18 cellular contexts compared by ENCODE assay signal in the genomic region with DNA sequence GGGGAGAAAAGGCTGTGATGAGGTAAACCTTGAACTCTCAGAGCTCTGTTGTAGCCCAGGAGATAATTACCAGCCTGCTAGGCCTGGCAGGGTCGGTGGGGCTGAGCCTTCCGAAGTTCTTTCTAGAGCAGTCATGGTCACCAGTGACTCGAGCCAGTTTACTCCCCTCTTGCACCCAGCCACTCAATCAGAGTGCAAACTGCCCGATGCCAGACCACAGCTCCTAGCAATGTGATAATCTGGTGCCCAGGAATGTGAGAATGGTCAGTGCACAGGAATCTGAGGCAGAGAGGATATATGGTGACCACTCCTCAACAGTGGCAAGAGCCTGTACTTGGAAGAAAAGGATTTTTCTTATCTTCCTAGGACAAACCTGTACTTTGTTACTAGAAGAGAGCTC. TPM values are rescaled to one million over a fixed set of nuclear protein-coding genes. Genes with fewer than 3 reads are reported as not detected.
A peak's percentile ranks its signal among the peaks of the same experiment; 100 is the strongest.
DNase-seq lines count a peak whose midpoint lies in the region; ATAC-seq, FAIRE-seq and TF ChIP-seq lines count a peak whose summit lies in the region.
"Had no signal": no experiment of that assay in that cellular context is flagged by ENCODE, and none has a peak within 500 bp of the region (broad histone marks: within the 10 kb centered on the region; RNA-seq: fewer than 3 reads in every experiment).

No MANE protein-coding gene starts in this region.

- ATAC-seq in HepG2 (peak; percentile 13; the same call in 1 of the 3 replicates), right lobe of liver (no peak), K562 (peak; percentile 6; the same call in 2 of the 3 replicates), GM18873 (IDR thresholded peaks at IDR 0.05; ENCODE audit: low FRiP score, unreplicated experiment) (no peak)
- ATAC-seq: activated naive CD4-positive, alpha-beta T cell treated with anti-CD3 and anti-CD28 coated beads, Interleukin-2, amount 50 U/mL, for 72 hours; stimulated activated naive CD8-positive, alpha-beta T cell treated with anti-CD3 and anti-CD28 coated beads, Interleukin-15, amount 100 ng/mL, for 72 hours had no signal

- H3K4me2 ChIP-seq in HepG2 (ENCODE audit: low read depth, low read length) (no peak overlapping the region), K562 (ENCODE audit: insufficient read depth, low read length) (peak overlapping the region; percentile 47), Karpas-422 (ENCODE audit: low read depth, low read length, poor library complexity, severe bottlenecking) (no peak overlapping the region)

- H4K20me1 ChIP-seq in HepG2 (ENCODE audit: insufficient read depth, low read length) (no peaks in the 10 kb centered on the region), K562 (replicated peaks; ENCODE audit: control insufficient read depth, insufficient read depth, low read length) (no peaks in the 10 kb centered on the region), Karpas-422 (ENCODE audit: insufficient read depth, low read depth, low read length) (no peaks in the 10 kb centered on the region)

- H3K9me3 ChIP-seq in HepG2 (ENCODE audit: low read length) (no peaks in the 10 kb centered on the region), right lobe of liver (no peaks in the 10 kb centered on the region), K562 (replicated peaks; ENCODE audit: control insufficient read depth, insufficient read depth, low read depth, low read length) (no peaks in the 10 kb centered on the region), mucosa of stomach (ENCODE audit: control insufficient read depth, low read length) (no peaks in the 10 kb centered on the region), Karpas-422 (ENCODE audit: low read length) (no peaks in the 10 kb centered on the region)
- H3K9me3 ChIP-seq: spleen had no signal

- no peak for TF ChIP-seq RAD21 in HepG2 (CRISPR knock-in tag; IDR thresholded peaks at IDR 0.05)
- no peak for TF ChIP-seq RAD21 in K562 (CRISPR knock-in tag; conservative IDR thresholded peaks at IDR 0.05 in 1 of 2, IDR thresholded peaks at IDR 0.05 in 1 of 2)

- no peaks in the 10 kb centered on the region for H3K9me1 ChIP-seq in K562 (ENCODE audit: control insufficient read depth, insufficient read depth, low read length)

- H3K27me3 ChIP-seq in HepG2 (ENCODE audit: control insufficient read depth in 1 of 2, insufficient read depth in 2 of 2, low read length in 2 of 2) (no peaks in the 10 kb centered on the region), right lobe of liver (no peaks in the 10 kb centered on the region), K562 (ENCODE audit: control insufficient read depth in 2 of 2, insufficient read depth in 2 of 2, low read length in 2 of 2) (no peaks in the 10 kb centered on the region), mucosa of stomach (ENCODE audit: control insufficient read depth, insufficient read depth, low read length) (no peaks in the 10 kb centered on the region), Karpas-422 (ENCODE audit: low read length) (no peaks in the 10 kb centered on the region)
- H3K27me3 ChIP-seq: spleen had no signal

- CTCF ChIA-PET in HepG2 (lab: Yijun Ruan, JAX; ENCODE audit: low intra/inter-chr PET ratio, low total read pairs) (no interaction called here), K562 (lab: Yijun Ruan, JAX; ENCODE audit: low intra/inter-chr PET ratio) (no interaction called here)

- H3K79me2 ChIP-seq in HepG2 (ENCODE audit: insufficient read depth, low read length) (no peaks in the 10 kb centered on the region), K562 (ENCODE audit: control insufficient read depth, insufficient read depth, low read length) (no peaks in the 10 kb centered on the region), Karpas-422 (ENCODE audit: low read length) (no peaks in the 10 kb centered on the region)

- no peak overlapping the region for H2AFZ ChIP-seq in HepG2 (ENCODE audit: low read length)
- H2AFZ ChIP-seq in K562 (ENCODE audit: low read depth, low read length) = 0 out of 2 replicates have a peak overlapping the region, but pooled peaks have one; percentile 7
- no peak overlapping the region for H2AFZ ChIP-seq in Karpas-422 (ENCODE audit: low read length)

- intact Hi-C loops in HepG2 (cut with micrococcal nuclease; ENCODE audit: unreplicated experiment) (no loop called here), right lobe of liver (cut with DNase I) (no loop called here), K562 (cut with micrococcal nuclease) (no loop called here)

- DNase-seq in HepG2 (ENCODE audit: low spot score) (no peak), right lobe of liver (no peak), K562 (ENCODE audit: extremely low read depth in 1 of 4, low spot score in 3 of 4) (no peak), NK-92 (lab: John Stamatoyannopoulos, UW; ENCODE audit: unreplicated experiment) (no peak), Karpas-422 (no peak), GF-D8 (lab: John Stamatoyannopoulos, UW) (no peak)
- DNase-seq: activated CD4-positive, alpha-beta T cell treated with anti-CD3 and anti-CD28 coated beads for 1 hour; cerebellar nuclear complex; COR-L47; endodermal cell; midbrain; NCI-H2081 treated with DMSO at 0.1 percent for 48 hours; spleen; stimulated activated naive CD8-positive, alpha-beta T cell treated with anti-CD3 and anti-CD28 coated beads, Interleukin-15, amount 100 ng/mL, for 72 hours had no signal

- H3K9me2 ChIP-seq in Karpas-422 (replicated peaks; ENCODE audit: insufficient read depth, low read length) = no peaks in the 10 kb centered on the region

- H3K9ac ChIP-seq in HepG2 (ENCODE audit: insufficient read depth, low read depth, low read length) = no peak overlapping the region
- peak overlapping the region in 1 of 2 experiments; percentile 31; a peak in 1 of 4 replicates for H3K9ac ChIP-seq in K562 (ENCODE audit: insufficient read depth in 1 of 2, low read depth in 2 of 2, low read length in 2 of 2)
- H3K9ac ChIP-seq in mucosa of stomach (ENCODE audit: low read length) = peak overlapping the region; percentile 2
- no peak overlapping the region for H3K9ac ChIP-seq in Karpas-422 (ENCODE audit: low read length)

- in situ Hi-C loops in HepG2 (cut with HindIII; ENCODE audit: extremely low pct_ligation_motif_present, low pct_unique_long_range_greater_than_20kb) = no loop called here
- in situ Hi-C loops in K562 (cut with MboI) = no loop called here

- H3K4me3 ChIP-seq in HepG2 (replicated peaks in 1 of 3; ENCODE audit: insufficient read depth in 1 of 3, low read depth in 2 of 3, low read length in 3 of 3) (no peak overlapping the region), right lobe of liver (no peak overlapping the region), K562 (no peak overlapping the region), mucosa of stomach (ENCODE audit: low read length) (no peak overlapping the region), Karpas-422 (ENCODE audit: low read length) (no peak overlapping the region)
- H3K4me3 ChIP-seq: spleen had no signal

- H3K4me1 ChIP-seq in HepG2 (ENCODE audit: insufficient read depth, low read length) (peaks cover 20% of the 10 kb centered on the region), right lobe of liver (peaks cover 0 to 12% (median 4%) of the 10 kb centered on the region in 4 donors), K562 (replicated peaks in 1 of 2; ENCODE audit: control insufficient read depth in 2 of 2, insufficient read depth in 2 of 2, low read length in 2 of 2) (peaks cover 13 to 38% of the 10 kb centered on the region in 2 experiments; a peak in 4 of 5 replicates), mucosa of stomach (ENCODE audit: control insufficient read depth, insufficient read depth, low read length) (peaks cover 30% of the 10 kb centered on the region), Karpas-422 (ENCODE audit: low read length) (no peaks in the 10 kb centered on the region)

- TF ChIP-seq EP300 in HepG2 (IDR thresholded peaks at IDR 0.05; ENCODE audit: low read depth in 2 of 2, low read length in 2 of 2) (no peak), HepG2 (CRISPR knock-in tag; IDR thresholded peaks at IDR 0.05; ENCODE audit: borderline replicate concordance) (no peak), K562 (IDR thresholded peaks at IDR 0.05; ENCODE audit: low read length) (no peak)

- TF ChIP-seq CTCF in HepG2 (CRISPR knock-in tag; IDR thresholded peaks at IDR 0.05) = no peak
- TF ChIP-seq CTCF in right lobe of liver (IDR thresholded peaks at IDR 0.05) = no peak
- TF ChIP-seq CTCF in K562 (IDR thresholded peaks at IDR 0.05 in 2 of 3, conservative IDR thresholded peaks at IDR 0.05 in 1 of 3; ENCODE audit: insufficient read depth in 2 of 3, low read depth in 1 of 3, low read length in 3 of 3) = no peak

- WGBS in HepG2 (ENCODE audit: low lambda C conversion rate) = 20% methylated on average over 1 of the region's 4 CpGs
- WGBS in right lobe of liver (ENCODE audit: insufficient coverage, low coverage, low lambda C conversion rate, missing lambda C conversion rate) = no CpG with 5 or more reads among the region's 4 CpGs
- 40% methylated on average over 4 of the region's 4 CpGs for WGBS in K562 (ENCODE audit: insufficient coverage, low coverage, missing lambda C conversion rate)

- H3K36me3 ChIP-seq in HepG2 (replicated peaks in 1 of 2; ENCODE audit: control insufficient read depth in 1 of 2, insufficient read depth in 2 of 2, low read length in 2 of 2) = no peaks in the 10 kb centered on the region
- no peaks in the 10 kb centered on the region for H3K36me3 ChIP-seq in right lobe of liver
- no peaks in the 10 kb centered on the region for H3K36me3 ChIP-seq in K562 (ENCODE audit: control insufficient read depth, insufficient read depth, low read length)
- H3K36me3 ChIP-seq in mucosa of stomach (ENCODE audit: control insufficient read depth, insufficient read depth, low read length) = no peaks in the 10 kb centered on the region
- no peaks in the 10 kb centered on the region for H3K36me3 ChIP-seq in Karpas-422 (ENCODE audit: insufficient read depth, low read length)

- TF ChIP-seq POLR2A in HepG2 (IDR thresholded peaks at IDR 0.05; ENCODE audit: insufficient read depth in 1 of 2, low read depth in 2 of 2, low read length in 2 of 2) = no peak
- no peak for TF ChIP-seq POLR2A in right lobe of liver (IDR thresholded peaks at IDR 0.05)
- no peak for TF ChIP-seq POLR2A in K562 (conservative IDR thresholded peaks at IDR 0.05)

- H3K27ac ChIP-seq in HepG2 (ENCODE audit: extremely low read length, insufficient read depth, low read length) (no peak overlapping the region), right lobe of liver (no peak overlapping the region), K562 (ENCODE audit: extremely low read depth, low read depth, low read length) (no peak overlapping the region), Karpas-422 (ENCODE audit: low read length) (no peak overlapping the region)
- H3K27ac ChIP-seq: spleen had no signal

- no TSS peak for BruUV-seq in HepG2 (replicated peaks; lab: Mats Ljungman, UMichigan)
- BruUV-seq in K562 (replicated peaks; lab: Mats Ljungman, UMichigan) = no TSS peak

- no peak for FAIRE-seq in HepG2 (lab: Jason Lieb, UNC)
- no peak for FAIRE-seq in K562 (lab: Jason Lieb, UNC)
- FAIRE-seq: islet of Langerhans had no signal

- POLR2A ChIA-PET in HepG2 (lab: Yijun Ruan, JAX) = interaction anchor here (1.0 kb wide), 1 partner anchor 16 kb away, joined by 3 read pairs; no protein-coding TSS in a partner anchor
- POLR2A ChIA-PET in K562 (lab: Yijun Ruan, JAX) = interaction anchor here (2.2 to 2.3 kb wide), 2 partner anchors 14 to 47 kb away, joined by 13 to 15 read pairs; a partner anchor contains a TSS

RNA-seq across cellular contexts. Expression of a gene that starts 46.4 kb away (rescaled TPM):
- 24.4 and 31.3 TPM in 2 replicates for total RNA-seq in HepG2 (2016; rRNA removed; fragmentation: Illumina TruSeq; extraction: Trizol)
- 33.8 and 35.5 TPM in 2 replicates for total RNA-seq in HepG2 (2016; cell fraction: cytosol; rRNA removed; fragmentation: Illumina TruSeq; extraction: Trizol; ENCODE audit: low read depth)
- total RNA-seq in HepG2 (2016; cell fraction: insoluble cytoplasmic fraction; rRNA removed; fragmentation: Illumina TruSeq; extraction: Trizol) = 22.1 and 28.1 TPM in 2 replicates
- total RNA-seq in HepG2 (2016; cell fraction: membrane; rRNA removed; fragmentation: Illumina TruSeq; extraction: Trizol) = 22.4 and 24.0 TPM in 2 replicates
- 66.2 and 71.2 TPM in 2 replicates for total RNA-seq in HepG2 (2016; cell fraction: nucleus; rRNA removed; fragmentation: Illumina TruSeq; extraction: Trizol)
- polyA plus RNA-seq in HepG2 (2011; rRNA removed) = 6.3 and 7.2 TPM in 2 replicates
- polyA plus RNA-seq in HepG2 (2011; cell fraction: cytosol; rRNA removed) = 4.4 and 6.3 TPM in 2 replicates
- polyA plus RNA-seq in HepG2 (2011; cell fraction: nucleus; rRNA removed) = 37.0 and 41.5 TPM in 2 replicates
- 22.0 and 24.0 TPM in 2 replicates for polyA plus RNA-seq in HepG2 (2012)
- 0.65 and 0.67 TPM in 2 replicates for polyA plus RNA-seq in HepG2 (2016; cell fraction: cytosol; fragmentation: Illumina TruSeq; extraction: Trizol; ENCODE audit: low read depth)
- polyA plus RNA-seq in HepG2 (2016; cell fraction: insoluble cytoplasmic fraction; fragmentation: Illumina TruSeq; extraction: Trizol; ENCODE audit: low read depth) = 15.4 and 16.5 TPM in 2 replicates
- polyA plus RNA-seq in HepG2 (2016; cell fraction: membrane; fragmentation: Illumina TruSeq; extraction: Trizol; ENCODE audit: low read depth) = 2.3 and 2.8 TPM in 2 replicates
- polyA plus RNA-seq in HepG2 (2016; cell fraction: nucleus; fragmentation: Illumina TruSeq; extraction: Trizol; ENCODE audit: insufficient read depth, low read depth) = 36.9 and 42.5 TPM in 2 replicates
- 34.9 and 41.2 TPM in 2 replicates for polyA minus RNA-seq in HepG2 (2011; rRNA and poly(A)+ RNA removed; ENCODE audit: low replicate concordance)
- polyA minus RNA-seq in HepG2 (2011; cell fraction: cytosol; rRNA and poly(A)+ RNA removed) = 15.4 and 16.4 TPM in 2 replicates
- polyA minus RNA-seq in HepG2 (2011; cell fraction: nucleus; rRNA and poly(A)+ RNA removed) = 145 and 151 TPM in 2 replicates
- total RNA-seq in right lobe of liver = 10 to 100 TPM; 21.6 to 31.6 (median 25.3) TPM
- 207 and 465 TPM in 2 replicates for total RNA-seq in K562 (2011; cell fraction: chromatin; rRNA removed; ENCODE audit: low replicate concordance)
- 88.1 and 130 TPM in 2 replicates for total RNA-seq in K562 (2011; cell fraction: nucleolus; rRNA removed)
- total RNA-seq in K562 (2011; cell fraction: nucleoplasm; rRNA removed) = 182 and 231 TPM in 2 replicates
- total RNA-seq in K562 (2014; rRNA removed) = 33.5 and 38.1 TPM in 2 replicates
- 41.7 and 46.6 TPM in 2 replicates for total RNA-seq in K562 (2014; rRNA removed; fragmentation: Illumina TruSeq; extraction: Trizol)
- total RNA-seq in K562 (2015; rRNA removed; fragmentation: Illumina TruSeq; extraction: Trizol) = 38.6 and 39.9 TPM in 2 replicates
- 48.1 and 55.3 TPM in 2 replicates for total RNA-seq in K562 (2021)
- 11.1 and 14.5 TPM in 2 replicates for polyA plus RNA-seq in K562 (2011; rRNA removed)
- 7.9 and 14.7 TPM in 2 replicates for polyA plus RNA-seq in K562 (2011; cell fraction: cytosol; rRNA removed)
- 55.0 and 72.1 TPM in 2 replicates for polyA plus RNA-seq in K562 (2011; cell fraction: nucleus; rRNA removed)
- 26.5 and 30.8 TPM in 2 replicates for polyA plus RNA-seq in K562 (2012)
- polyA plus RNA-seq in K562 (2014; fragmentation: Illumina TruSeq; extraction: Trizol) = 33.8 and 38.7 TPM in 2 replicates
- 10 to 100 TPM in 1 of 2 experiments, 1 to 10 TPM in 1; 8.9 to 15.9 TPM for polyA plus RNA-seq in K562 (2014; fragmentation: Nextera tagmentation; extraction: Ambion mirVana)
- 18.2 and 23.4 TPM in 2 replicates for polyA plus RNA-seq in K562 (2014; rRNA removed)
- polyA minus RNA-seq in K562 (2011; rRNA and poly(A)+ RNA removed) = 84.5 and 96.0 TPM in 2 replicates
- polyA minus RNA-seq in K562 (2011; cell fraction: cytosol; rRNA and poly(A)+ RNA removed) = 28.8 and 34.0 TPM in 2 replicates
- 110 and 143 TPM in 2 replicates for polyA minus RNA-seq in K562 (2011; cell fraction: nucleus; rRNA and poly(A)+ RNA removed)
- 95.3 and 107 TPM in 2 replicates for total RNA-seq in Karpas-422 (2014; rRNA removed; shearing (Covaris generic); ENCODE audit: low replicate concordance)

Comparison
In these comparisons a context has a peak if more than half of its experiments do, and no peak if none do; other contexts are left out.
1. ATAC-seq: peak in HepG2 (single experiment) and K562 (single experiment); none in right lobe of liver (0 of 4) and GM18873 (single experiment).